In the genomic region with DNA sequence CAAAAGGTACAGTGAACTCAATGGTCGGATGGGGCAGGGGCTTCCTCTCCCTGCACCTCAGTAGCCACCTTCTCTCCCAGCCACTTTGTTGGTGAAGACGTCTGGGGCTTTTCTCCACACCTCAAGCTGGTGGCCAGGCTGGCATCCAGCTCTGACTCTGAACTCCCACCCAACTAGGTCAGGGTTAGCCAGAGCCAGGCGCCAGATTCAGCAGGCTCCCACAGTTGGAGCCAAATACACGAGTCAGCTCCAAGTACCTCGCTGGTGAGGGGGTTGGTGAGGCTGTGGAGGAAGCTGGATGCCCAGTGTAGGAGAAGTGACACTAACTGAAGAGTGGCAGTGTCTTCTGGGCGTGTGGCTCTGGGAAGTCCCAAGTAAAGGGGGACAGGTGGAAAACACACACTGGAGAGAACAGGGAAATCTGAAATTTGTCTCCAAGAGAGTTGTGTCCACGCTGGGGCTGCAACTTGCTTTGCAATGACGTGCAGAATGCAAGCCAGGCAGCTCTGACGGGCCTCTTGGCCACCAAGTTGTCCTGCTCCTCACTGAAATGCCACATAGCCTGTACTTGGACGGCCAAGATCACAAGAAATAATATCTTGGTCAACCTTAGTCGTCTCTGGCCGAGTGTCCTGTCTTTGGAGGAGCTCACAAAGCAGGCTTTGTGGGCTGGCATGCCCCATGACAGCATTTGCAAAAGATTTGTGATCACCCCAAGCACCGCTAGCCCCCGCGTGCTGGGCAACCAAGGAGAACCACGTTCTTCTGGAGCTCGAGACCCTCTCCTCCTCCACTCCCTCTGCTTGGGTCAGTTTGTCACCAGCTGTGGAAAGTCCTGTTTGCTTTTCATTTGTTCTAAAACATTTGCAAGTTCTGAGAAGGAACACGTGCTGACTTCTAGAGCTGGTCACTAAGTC, we compare ENCODE assay signal across 22 cellular contexts. TPM values are rescaled to one million over a fixed set of nuclear protein-coding genes. Genes with fewer than 3 reads are reported as not detected.
DNase-seq lines count a peak whose midpoint lies in the region; ATAC-seq and TF ChIP-seq lines count a peak whose summit lies in the region.
"Had no signal": no experiment of that assay in that cellular context is flagged by ENCODE, and none has a peak within 500 bp of the region (broad histone marks: within the 10 kb centered on the region; RNA-seq: fewer than 3 reads in every experiment).

No MANE protein-coding gene starts in this region.

- H3K4me1 ChIP-seq in GM23248 (ENCODE audit: insufficient read depth) (peaks cover 76% of the 10 kb centered on the region), SK-N-SH (ENCODE audit: control insufficient read depth in 1 of 2, insufficient read depth in 2 of 2, low read depth in 1 of 2, low read length in 1 of 2) (peaks cover 14 to 15% of the 10 kb centered on the region in 2 experiments), osteoblast (ENCODE audit: insufficient read depth, low read length) (peaks cover 36% of the 10 kb centered on the region)
- no peaks in the 10 kb centered on the region for H3K4me1 ChIP-seq in CD4-positive, alpha-beta memory T cell (ENCODE audit: insufficient read depth, low read length)

- H3K4me3 Mint-ChIP-seq in CD4-positive, alpha-beta memory T cell: no peak overlapping the region

- POLR2A ChIA-PET in SK-N-SH (lab: Yijun Ruan, JAX): interaction anchor here (1.0 kb wide), 1 partner anchor 10 kb away, joined by 3 read pairs; no protein-coding TSS in a partner anchor
- POLR2A ChIA-PET in CD4-positive, alpha-beta memory T cell (lab: Charles Lee; ENCODE audit: partially characterized antibody): no interaction called here

- TF ChIP-seq CTCF in SK-N-SH (IDR thresholded peaks at IDR 0.05) (no peak), osteoblast (IDR thresholded peaks at IDR 0.05; ENCODE audit: extremely low read depth, low read depth, low read length) (no peak)

- H3K79me2 ChIP-seq in GM23248 (ENCODE audit: insufficient read depth) (peaks cover 100% of the 10 kb centered on the region), SK-N-SH (ENCODE audit: insufficient read depth) (peaks cover 100% of the 10 kb centered on the region), osteoblast (ENCODE audit: insufficient read depth, low read length) (peaks cover 100% of the 10 kb centered on the region)

- H3K4me2 ChIP-seq in GM23248 (ENCODE audit: unreplicated experiment): peak overlapping the region; percentile 69
- H3K4me2 ChIP-seq in SK-N-SH: peak overlapping the region; percentile 1; the same call in 1 of the 2 replicates
- H3K4me2 ChIP-seq in osteoblast (ENCODE audit: insufficient read depth, low read length): no peak overlapping the region

- TF ChIP-seq RAD21 in SK-N-SH (IDR thresholded peaks at IDR 0.05; ENCODE audit: low read length): no peak

- intact Hi-C loops in CD4-positive, alpha-beta memory T cell (cut with micrococcal nuclease): no loop called here

- H3F3A ChIP-seq in GM23248 (ENCODE audit: insufficient read depth): peaks cover 66% of the 10 kb centered on the region
- peaks cover 8% of the 10 kb centered on the region for H3F3A ChIP-seq in SK-N-SH (replicated peaks; ENCODE audit: insufficient read depth)

- peak overlapping the region; percentile 53 for H3K27ac ChIP-seq in GM23248
- peak overlapping the region in 1 of 2 experiments; percentile 14; a peak in 1 of 4 replicates for H3K27ac ChIP-seq in SK-N-SH (ENCODE audit: low read depth in 2 of 2, low read length in 1 of 2)
- peak overlapping the region; percentile 14 for H3K27ac ChIP-seq in osteoblast (ENCODE audit: low read depth, low read length)
- no peak overlapping the region for H3K27ac ChIP-seq in CD4-positive, alpha-beta memory T cell (ENCODE audit: low read depth, low read length)
- H3K27ac ChIP-seq: colonic mucosa, epithelial cell of prostate, neutrophil, SK-N-MC had no signal

- peaks cover 1 to 3% of the 10 kb centered on the region in 2 donors for H3K36me3 Mint-ChIP-seq in CD4-positive, alpha-beta memory T cell

- whole genome bisulfite sequencing in GM23248 (ENCODE audit: low coverage in 1 of 2, low lambda C conversion rate in 2 of 2, missing lambda C conversion rate in 2 of 2), 2 experiments: 62 to 64% methylated on average over 18 of the region's 18 CpGs
- WGBS in SK-N-SH (ENCODE audit: low lambda C conversion rate): 83% methylated on average over 18 of the region's 18 CpGs

- ATAC-seq in HG03460 (IDR thresholded peaks at IDR 0.05; ENCODE audit: unreplicated experiment): no peak

- in situ Hi-C loops in GM23248 (cut with MboI): no loop called here

- H3K27me3 ChIP-seq in GM23248 (replicated peaks; ENCODE audit: insufficient read depth) (no peaks in the 10 kb centered on the region), SK-N-SH (ENCODE audit: insufficient read depth) (no peaks in the 10 kb centered on the region), osteoblast (ENCODE audit: insufficient read depth, low read length) (no peaks in the 10 kb centered on the region)
- H3K27me3 ChIP-seq in CD4-positive, alpha-beta memory T cell (ENCODE audit: insufficient read depth, low read length): no peaks in the 10 kb centered on the region
- H3K27me3 ChIP-seq: colonic mucosa, neutrophil, sigmoid colon had no signal

- H3K4me3 ChIP-seq in GM23248 (peak overlapping the region; percentile 20; the same call in 1 of the 2 replicates), SK-N-SH (ENCODE audit: low read depth in 2 of 2, low read length in 1 of 2) (no peak overlapping the region), osteoblast (ENCODE audit: insufficient read depth, low read length) (no peak overlapping the region)
- no peak overlapping the region for H3K4me3 ChIP-seq in CD4-positive, alpha-beta memory T cell (ENCODE audit: low read length in 2 of 2)
- H3K4me3 ChIP-seq: colonic mucosa, sigmoid colon, SK-N-MC had no signal

- H2AFZ ChIP-seq in GM23248 (no peak overlapping the region), SK-N-SH (ENCODE audit: low read depth) (no peak overlapping the region), osteoblast (ENCODE audit: low read length) (no peak overlapping the region)

- DNase-seq in GM23248 (peak; percentile 70), SK-N-SH (no peak), globus pallidus (ENCODE audit: low spot score) (peak; percentile 24), osteoblast (ENCODE audit: insufficient read length, low spot score, missing footprints) (no peak), mesenteric fat pad (ENCODE audit: low spot score) (no peak), NCI-H2227 (lab: John Stamatoyannopoulos, UW; ENCODE audit: unreplicated experiment) (no peak)
- no peak for DNase-seq in CD4-positive, alpha-beta memory T cell
- DNase-seq: activated CD4-positive, alpha-beta T cell treated with anti-CD3 and anti-CD28 coated beads for 48 hours; activated CD8-positive, alpha-beta memory T cell treated with anti-CD3 and anti-CD28 coated beads, Interleukin-2, amount 50 U/mL, for 4 hours; activated naive CD4-positive, alpha-beta T cell treated with Interleukin-2 at 50 U/mL for 16 hours; AML-193; Calu3; colonic mucosa; kidney; NCI-H2081 treated with DMSO at 0.1 percent for 48 hours; NCI-H524 treated with DMSO at 0.1 percent for 48 hours; sigmoid colon; stimulated activated CD4-positive, alpha-beta T cell treated with anti-CD3 and anti-CD28 coated beads, Interleukin-2, amount 100 ng/mL, for 24 hours had no signal

- no peaks in the 10 kb centered on the region for H3K27me3 Mint-ChIP-seq in CD4-positive, alpha-beta memory T cell

- H3K27ac Mint-ChIP-seq in CD4-positive, alpha-beta memory T cell: no peak overlapping the region

- H3K36me3 ChIP-seq in GM23248 (ENCODE audit: low read depth) (peaks cover 12% of the 10 kb centered on the region; the same call in 1 of the 2 replicates), SK-N-SH (replicated peaks in 1 of 2; ENCODE audit: control insufficient read depth in 1 of 2, insufficient read depth in 2 of 2, low read length in 1 of 2) (no peaks in the 10 kb centered on the region), osteoblast (ENCODE audit: insufficient read depth, low read length) (no peaks in the 10 kb centered on the region)
- H3K36me3 ChIP-seq in CD4-positive, alpha-beta memory T cell (ENCODE audit: insufficient read depth, low read length): no peaks in the 10 kb centered on the region
- H3K36me3 ChIP-seq: colonic mucosa, neutrophil, sigmoid colon had no signal

- CTCF ChIA-PET in SK-N-SH (lab: Yijun Ruan, JAX): interaction anchor here (0.9 to 1.1 kb wide), 2 partner anchors 9 to 555 kb away, joined by 3 to 4 read pairs; no protein-coding TSS in a partner anchor
- CTCF ChIA-PET in CD4-positive, alpha-beta memory T cell (lab: Charles Lee; ENCODE audit: partially characterized antibody): interaction anchor here (2.2 kb wide), 1 partner anchor 13 kb away, joined by 10 read pairs; no protein-coding TSS in a partner anchor

- H3K4me1 Mint-ChIP-seq in CD4-positive, alpha-beta memory T cell: peaks cover 22 to 72% (median 38%) of the 10 kb centered on the region in 4 donors

- peak overlapping the region; percentile 33; the same call in 1 of the 2 replicates for H3K9ac ChIP-seq in GM23248
- H3K9ac ChIP-seq in SK-N-SH: no peak overlapping the region

- H3K9me3 Mint-ChIP-seq in CD4-positive, alpha-beta memory T cell: no peaks in the 10 kb centered on the region

- H3K9me3 ChIP-seq in GM23248 (ENCODE audit: low read depth): no peaks in the 10 kb centered on the region
- no peaks in the 10 kb centered on the region for H3K9me3 ChIP-seq in SK-N-SH
- no peaks in the 10 kb centered on the region for H3K9me3 ChIP-seq in osteoblast (ENCODE audit: low read depth, low read length)
- H3K9me3 ChIP-seq in CD4-positive, alpha-beta memory T cell (ENCODE audit: control insufficient read depth in 1 of 2, low read length in 2 of 2): no peaks in the 10 kb centered on the region
- H3K9me3 ChIP-seq: colonic mucosa, neutrophil, sigmoid colon had no signal

- H3K9me2 ChIP-seq in GM23248 (ENCODE audit: insufficient read depth) (no peaks in the 10 kb centered on the region), SK-N-SH (no peaks in the 10 kb centered on the region)

- H4K20me1 ChIP-seq in GM23248 (ENCODE audit: insufficient read depth): peaks cover 33% of the 10 kb centered on the region; the same call in 1 of the 2 replicates
- peaks cover 89% of the 10 kb centered on the region for H4K20me1 ChIP-seq in SK-N-SH (ENCODE audit: insufficient read depth)
- peaks cover 58% of the 10 kb centered on the region for H4K20me1 ChIP-seq in osteoblast (ENCODE audit: insufficient read depth, low read length)

- TF ChIP-seq EP300 in SK-N-SH (IDR thresholded peaks at IDR 0.05; ENCODE audit: borderline replicate concordance in 1 of 2, low read depth in 1 of 2, low read length in 1 of 2): no peak

TF ChIP-seq in SK-N-SH, 30 proteins besides CTCF, POLR2A, EP300 and RAD21 (continues in another document):
- peak; percentile 43; the same call in 1 of the 2 replicates for TF ChIP-seq NFIC (IDR thresholded peaks at IDR 0.05; ENCODE audit: borderline replicate concordance)
- peak; percentile 8; the same call in 1 of the 2 replicates for TF ChIP-seq TCF12 (IDR thresholded peaks at IDR 0.05)

RNA-seq across cellular contexts. Expression of a gene that starts 18.1 kb away (rescaled TPM):
- 34.7 and 52.0 TPM in 2 replicates for total RNA-seq in GM23248 (2014; rRNA removed; shearing (Covaris generic))
- polyA plus RNA-seq in GM23248 (2016; fragmentation: Nextera tagmentation; extraction: Ambion mirVana) (37.8 and 38.6 TPM in 2 replicates), SK-N-SH (2012; rRNA removed) (9.3 and 14.0 TPM in 2 replicates)
- polyA plus RNA-seq in SK-N-SH (2012; cell fraction: cytosol; rRNA removed): 9.1 and 11.8 TPM in 2 replicates
- polyA plus RNA-seq in SK-N-SH (2012; cell fraction: nucleus; rRNA removed): 15.4 and 20.8 TPM in 2 replicates
- total RNA-seq in osteoblast (24.2 and 25.7 TPM in 2 replicates), mesenteric fat pad (31.9 TPM)
- total RNA-seq in CD4-positive, alpha-beta memory T cell: 10 to 100 TPM; 38.6 to 42.6 TPM
- polyA plus RNA-seq in CD4-positive, alpha-beta memory T cell: 1 to 10 TPM; 2.8 to 7.0 TPM

Comparison
In these comparisons a context has a peak if more than half of its experiments do, and no peak if none do; other contexts are left out.
1. DNase-seq: peak in GM23248 (single experiment) and globus pallidus (single experiment); none in SK-N-SH (single experiment), osteoblast (single experiment), CD4-positive, alpha-beta memory T cell (0 of 5), mesenteric fat pad (single experiment) and NCI-H2227 (single experiment).